ENCODE assay signal across 9 cellular contexts in the genomic region with DNA sequence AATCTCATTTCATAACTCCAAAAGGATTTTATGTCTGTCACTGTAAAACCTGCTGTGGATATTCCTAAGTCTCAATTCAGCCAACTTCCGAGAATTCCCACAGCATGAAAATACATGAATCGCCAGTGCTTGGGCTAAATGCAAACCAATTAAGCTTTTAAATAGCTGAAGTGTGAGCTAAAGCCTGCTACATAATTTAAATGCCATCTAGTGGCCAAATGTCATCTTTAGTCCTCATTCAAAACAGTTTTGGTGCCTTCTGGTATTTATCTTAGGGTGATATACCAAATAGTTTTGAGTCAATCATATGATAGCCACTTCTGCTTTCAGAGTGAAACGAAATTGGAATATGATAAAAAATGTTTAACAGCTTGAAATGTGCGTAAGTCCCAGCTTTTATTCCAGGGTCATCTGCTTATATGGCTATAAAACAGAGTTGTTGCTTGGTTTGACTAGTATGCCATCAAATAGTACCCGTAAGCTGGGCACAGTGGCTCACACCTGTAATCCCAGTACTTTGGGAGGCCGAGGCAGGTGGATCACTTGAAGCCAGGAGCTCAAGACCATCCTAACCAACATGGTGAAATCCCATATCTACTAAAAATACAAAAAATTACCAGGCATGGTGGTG. TPM values are rescaled to one million over a fixed set of nuclear protein-coding genes. Genes with fewer than 3 reads are reported as not detected.
DNase-seq lines count a peak whose midpoint lies in the region; ATAC-seq and TF ChIP-seq lines count a peak whose summit lies in the region.
"Had no signal": no experiment of that assay in that cellular context is flagged by ENCODE, and none has a peak within 500 bp of the region (broad histone marks: within the 10 kb centered on the region; RNA-seq: fewer than 3 reads in every experiment).

No MANE protein-coding gene starts in this region.

- CTCF ChIA-PET in A673 (lab: Charles Lee) (interaction anchor here (0.6 to 1.7 kb wide), 10 partner anchors 27 to 1158 kb away, joined by 3 to 8 read pairs (median 3); no protein-coding TSS in a partner anchor), MCF 10A (lab: Yijun Ruan, JAX) (interaction anchor here (0.6 to 14.1 kb wide), 39 partner anchors 10 to 1207 kb away, joined by 3 to 282 read pairs (median 5); no protein-coding TSS in a partner anchor)

- DNase-seq in A673 (ENCODE audit: low spot score) (peak; percentile 72), NCI-H446 treated with DMSO at 0.1 percent for 48 hours (lab: John Stamatoyannopoulos, UW) (peak; percentile 59), MCF 10A (ENCODE audit: unreplicated experiment) (peak; percentile 52), kidney tubule cell (ENCODE audit: low spot score) (peak; percentile 56), aorta (no peak)
- no peak for DNase-seq in stimulated activated CD4-positive, alpha-beta T cell treated with anti-CD3 and anti-CD28 coated beads, Interleukin-4, amount 100 ng/mL, for 4 hours

- H3K27ac Mint-ChIP-seq in MCF 10A (ENCODE audit: low read depth, unreplicated experiment) = no peak overlapping the region

- H3K27ac ChIP-seq in A673 (ENCODE audit: low read depth, low read length, poor library complexity, severe bottlenecking) = no peak overlapping the region
- no peak overlapping the region for H3K27ac ChIP-seq in aorta (ENCODE audit: low read depth in 1 of 2, low read length in 2 of 2)
- H3K27ac ChIP-seq: epithelial cell of prostate had no signal

- H3K4me3 Mint-ChIP-seq in MCF 10A (ENCODE audit: unreplicated experiment) = no peak overlapping the region

- H3K9me3 ChIP-seq in A673 (ENCODE audit: low read depth, low read length, poor library complexity, severe bottlenecking) (no peaks in the 10 kb centered on the region), aorta (ENCODE audit: control insufficient read depth, low read length) (peaks cover 3% of the 10 kb centered on the region)

- H3K4me1 Mint-ChIP-seq in MCF 10A (ENCODE audit: insufficient read depth, unreplicated experiment) = no peaks in the 10 kb centered on the region

- H3K36me3 Mint-ChIP-seq in MCF 10A (ENCODE audit: insufficient read depth, unreplicated experiment) = no peaks in the 10 kb centered on the region

- H3K4me3 ChIP-seq in A673 (ENCODE audit: low read depth, low read length, poor library complexity, severe bottlenecking) (no peak overlapping the region), aorta (ENCODE audit: low read length in 2 of 2) (no peak overlapping the region)

- BruUV-seq in A673 (replicated peaks; lab: Mats Ljungman, UMichigan) (no TSS peak), MCF 10A (replicated peaks; lab: Mats Ljungman, UMichigan) (no TSS peak)

- H3K36me3 ChIP-seq in A673 (ENCODE audit: insufficient read depth, low read length, poor library complexity, severe bottlenecking) (no peaks in the 10 kb centered on the region), aorta (ENCODE audit: control insufficient read depth in 1 of 2, insufficient read depth in 2 of 2, low read length in 1 of 2) (no peaks in the 10 kb centered on the region)

- POLR2A ChIA-PET in A673 (lab: Charles Lee; ENCODE audit: low non-redundant PET) (no interaction called here), MCF 10A (lab: Yijun Ruan, JAX) (interaction anchor here (0.7 to 3.3 kb wide), 6 partner anchors 26 to 248 kb away, joined by 3 to 33 read pairs (median 4); a partner anchor contains a TSS)

- no peaks in the 10 kb centered on the region for H3K27me3 Mint-ChIP-seq in MCF 10A (ENCODE audit: insufficient read depth, unreplicated experiment)

- peaks cover 6% of the 10 kb centered on the region for H3K4me1 ChIP-seq in A673 (ENCODE audit: insufficient read depth, low read length, poor library complexity, severe bottlenecking)
- H3K4me1 ChIP-seq in aorta (ENCODE audit: control insufficient read depth in 1 of 2, insufficient read depth in 2 of 2, low read length in 2 of 2) = no peaks in the 10 kb centered on the region

- ATAC-seq in GM18502 (IDR thresholded peaks at IDR 0.05; ENCODE audit: poor library complexity, unreplicated experiment) = peak; percentile 82
- ATAC-seq in HG03095 (IDR thresholded peaks at IDR 0.05; ENCODE audit: unreplicated experiment) = peak; percentile 78
- peak; percentile 57 for ATAC-seq in aorta (ENCODE audit: low FRiP score)

- WGBS in aorta, 2 donors = 45 to 49% methylated on average over 6 of the region's 6 CpGs

- H3K9me3 Mint-ChIP-seq in MCF 10A (ENCODE audit: unreplicated experiment) = no peaks in the 10 kb centered on the region

- TF ChIP-seq CTCF in A673 (conservative IDR thresholded peaks at IDR 0.05; ENCODE audit: low read depth, low read length) (peak; percentile 69), MCF 10A (IDR thresholded peaks at IDR 0.05; ENCODE audit: unreplicated experiment) (peak; percentile 45)

- intact Hi-C loops in A673 (cut with micrococcal nuclease; ENCODE audit: unreplicated experiment) (loop anchor here (5.0 kb wide), 4 partner anchors 151 to 1204 kb away; no protein-coding TSS in a partner anchor), MCF 10A (cut with micrococcal nuclease) (loop anchor here (1.0 to 10.0 kb wide), 5 partner anchors 26 to 1204 kb away; a partner anchor contains a TSS), aorta (cut with DNase I) (loop anchor here (10.0 kb wide), 3 partner anchors 243 to 373 kb away; no protein-coding TSS in a partner anchor)

- H3K27me3 ChIP-seq in A673 (replicated peaks; ENCODE audit: insufficient read depth, low read depth, low read length, poor library complexity) = no peaks in the 10 kb centered on the region
- no peaks in the 10 kb centered on the region for H3K27me3 ChIP-seq in aorta (ENCODE audit: control insufficient read depth in 1 of 2, insufficient read depth in 2 of 2, low read length in 1 of 2)

RNA-seq across cellular contexts. Expression of a gene that starts 41.8 kb away (rescaled TPM):
- 91.0 and 101 TPM in 2 replicates for total RNA-seq in A673 (2021)
- total RNA-seq in MCF 10A (2022) = 103 and 112 TPM in 2 replicates
- total RNA-seq in aorta = 100 to 1,000 TPM; 159 to 189 TPM
- polyA plus RNA-seq in aorta = 100 to 1,000 TPM in 1 of 2 donors, 10 to 100 TPM in 1; 17.4 to 142 TPM

Comparison
In these comparisons a context has a peak if more than half of its experiments do, and no peak if none do; other contexts are left out.
1. DNase-seq: peak in A673 (single experiment), NCI-H446 treated with DMSO at 0.1 percent for 48 hours (single experiment), MCF 10A (single experiment) and kidney tubule cell (single experiment); none in aorta (0 of 2) and stimulated activated CD4-positive, alpha-beta T cell treated with anti-CD3 and anti-CD28 coated beads, Interleukin-4, amount 100 ng/mL, for 4 hours (0 of 2).
2. Peak in every context shown above with its lines, with median percentiles within 50 percentile points of each other: ATAC-seq.